In the genomic region with DNA sequence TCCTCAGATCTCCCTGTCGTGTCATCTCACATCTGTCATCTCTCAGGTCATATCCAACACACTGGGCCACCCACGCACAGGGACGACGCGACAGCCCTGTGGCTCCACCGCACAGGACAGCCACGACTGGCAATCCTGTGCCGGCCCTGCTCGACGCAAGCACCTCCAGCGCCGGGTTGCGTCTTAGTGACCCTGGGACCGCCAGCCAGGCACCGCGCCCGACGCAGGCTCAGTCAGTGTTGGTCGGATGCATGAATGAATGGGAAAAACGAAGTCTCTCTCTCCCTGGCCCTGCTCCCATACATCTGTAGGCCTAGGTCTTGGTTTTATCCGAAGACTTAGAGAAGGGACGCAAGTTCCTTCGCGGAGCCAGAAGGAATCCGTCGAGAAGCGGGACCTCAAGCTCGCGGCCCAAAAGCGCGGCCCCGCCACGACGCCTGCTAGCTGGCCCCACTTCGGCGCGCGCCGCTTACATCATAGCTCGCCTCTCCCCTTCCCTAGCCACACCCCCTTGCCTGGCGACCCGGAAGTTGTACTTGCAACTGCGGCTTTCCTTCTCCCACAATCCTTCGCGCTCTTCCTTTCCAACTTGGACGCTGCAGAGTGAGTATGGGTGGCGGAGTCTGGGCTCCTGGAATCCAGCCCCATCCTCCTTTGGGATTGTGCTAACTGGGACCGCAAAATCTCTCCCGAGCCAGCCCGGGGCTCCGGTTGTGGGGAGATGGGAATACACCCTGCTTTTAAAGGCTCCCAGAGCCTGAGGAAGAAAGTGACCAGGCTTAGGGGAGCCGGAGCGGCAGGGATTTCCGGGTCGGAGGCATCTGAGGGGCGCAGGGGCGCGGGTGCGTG, we compare ENCODE assay signal across 1 cellular context.
TF ChIP-seq lines count a peak whose summit lies in the region.

A gene (plus strand): TSS at position 577 of the 849 bp plus-strand sequence. CDS start 413 bp downstream, outside the sequence.

TF ChIP-seq in K562, 482 proteins besides CTCF, POLR2A, EP300 and RAD21 (continued from another document and continues in another):
- TF ChIP-seq ZNF175 (CRISPR knock-in tag; IDR thresholded peaks at IDR 0.05; ENCODE audit: low read depth), result peak; percentile 82; the same call in 1 of the 2 replicates
- peak; percentile 93 for TF ChIP-seq SP1 (CRISPR knock-in tag; IDR thresholded peaks at IDR 0.05)
- no peak for TF ChIP-seq CAMTA2 (CRISPR knock-in tag; conservative IDR thresholded peaks at IDR 0.05)
- TF ChIP-seq MYNN (IDR thresholded peaks at IDR 0.05), result no peak
- no peak for TF ChIP-seq MYNN (CRISPR knock-in tag; IDR thresholded peaks at IDR 0.05)
- TF ChIP-seq ZEB2 (IDR thresholded peaks at IDR 0.05), result no peak
- peak in 1 of 2 experiments; percentile 20; a peak in 2 of 4 replicates for TF ChIP-seq ARNT (IDR thresholded peaks at IDR 0.05)
- peak; percentile 62; the same call in 1 of the 2 replicates for TF ChIP-seq JUN (IDR thresholded peaks at IDR 0.05; ENCODE audit: borderline replicate concordance, low read depth, low read length)
- peak; percentile 100 for TF ChIP-seq JUN (CRISPR knock-in tag; IDR thresholded peaks at IDR 0.05; ENCODE audit: borderline replicate concordance)
- TF ChIP-seq, protein P1, sequence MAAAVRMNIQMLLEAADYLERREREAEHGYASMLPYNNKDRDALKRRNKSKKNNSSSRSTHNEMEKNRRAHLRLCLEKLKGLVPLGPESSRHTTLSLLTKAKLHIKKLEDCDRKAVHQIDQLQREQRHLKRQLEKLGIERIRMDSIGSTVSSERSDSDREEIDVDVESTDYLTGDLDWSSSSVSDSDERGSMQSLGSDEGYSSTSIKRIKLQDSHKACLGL (CRISPR knock-in tag; IDR thresholded peaks at IDR 0.05; ENCODE audit: borderline replicate concordance, poor library complexity, severe bottlenecking), result no peak
- TF ChIP-seq ZNF12 (CRISPR knock-in tag; IDR thresholded peaks at IDR 0.05), result peak; percentile 93
- TF ChIP-seq HNRNPK (IDR thresholded peaks at IDR 0.05; ENCODE audit: low read depth, low read length, poor library complexity, severe bottlenecking), result no peak
- no peak for TF ChIP-seq SRSF9 (IDR thresholded peaks at IDR 0.05; ENCODE audit: borderline replicate concordance, low read depth, low read length)
- no peak for TF ChIP-seq ZNF384 (IDR thresholded peaks at IDR 0.05; ENCODE audit: low read depth, low read length)
- TF ChIP-seq RBM25 (IDR thresholded peaks at IDR 0.05; ENCODE audit: low read depth, low read length, severe bottlenecking), result no peak
- TF ChIP-seq BRD4 (IDR thresholded peaks at IDR 0.05), result peak; percentile 99
- TF ChIP-seq GATA2 (CRISPR knock-in tag; IDR thresholded peaks at IDR 0.05), result peak; percentile 66
- TF ChIP-seq NUFIP1 (IDR thresholded peaks at IDR 0.05; ENCODE audit: partially characterized antibody), result no peak
- TF ChIP-seq NCOA2 (IDR thresholded peaks at IDR 0.05; ENCODE audit: partially characterized antibody in 2 of 2), result no peak
- peak; percentile 42 for TF ChIP-seq HNRNPLL (IDR thresholded peaks at IDR 0.05; ENCODE audit: low read depth, low read length, poor library complexity, severe bottlenecking)
- TF ChIP-seq ZNF41 (CRISPR knock-in tag; conservative IDR thresholded peaks at IDR 0.05), result no peak; the same call in 1 of the 2 replicates
- TF ChIP-seq BCOR (IDR thresholded peaks at IDR 0.05), result no peak
- TF ChIP-seq ZNF764 (CRISPR knock-in tag; IDR thresholded peaks at IDR 0.05; ENCODE audit: low read depth), result no peak
- TF ChIP-seq SLC30A9 (CRISPR knock-in tag; IDR thresholded peaks at IDR 0.05), result no peak
- TF ChIP-seq KLF10 (CRISPR knock-in tag; IDR thresholded peaks at IDR 0.05), result no peak
- TF ChIP-seq, protein P2, sequence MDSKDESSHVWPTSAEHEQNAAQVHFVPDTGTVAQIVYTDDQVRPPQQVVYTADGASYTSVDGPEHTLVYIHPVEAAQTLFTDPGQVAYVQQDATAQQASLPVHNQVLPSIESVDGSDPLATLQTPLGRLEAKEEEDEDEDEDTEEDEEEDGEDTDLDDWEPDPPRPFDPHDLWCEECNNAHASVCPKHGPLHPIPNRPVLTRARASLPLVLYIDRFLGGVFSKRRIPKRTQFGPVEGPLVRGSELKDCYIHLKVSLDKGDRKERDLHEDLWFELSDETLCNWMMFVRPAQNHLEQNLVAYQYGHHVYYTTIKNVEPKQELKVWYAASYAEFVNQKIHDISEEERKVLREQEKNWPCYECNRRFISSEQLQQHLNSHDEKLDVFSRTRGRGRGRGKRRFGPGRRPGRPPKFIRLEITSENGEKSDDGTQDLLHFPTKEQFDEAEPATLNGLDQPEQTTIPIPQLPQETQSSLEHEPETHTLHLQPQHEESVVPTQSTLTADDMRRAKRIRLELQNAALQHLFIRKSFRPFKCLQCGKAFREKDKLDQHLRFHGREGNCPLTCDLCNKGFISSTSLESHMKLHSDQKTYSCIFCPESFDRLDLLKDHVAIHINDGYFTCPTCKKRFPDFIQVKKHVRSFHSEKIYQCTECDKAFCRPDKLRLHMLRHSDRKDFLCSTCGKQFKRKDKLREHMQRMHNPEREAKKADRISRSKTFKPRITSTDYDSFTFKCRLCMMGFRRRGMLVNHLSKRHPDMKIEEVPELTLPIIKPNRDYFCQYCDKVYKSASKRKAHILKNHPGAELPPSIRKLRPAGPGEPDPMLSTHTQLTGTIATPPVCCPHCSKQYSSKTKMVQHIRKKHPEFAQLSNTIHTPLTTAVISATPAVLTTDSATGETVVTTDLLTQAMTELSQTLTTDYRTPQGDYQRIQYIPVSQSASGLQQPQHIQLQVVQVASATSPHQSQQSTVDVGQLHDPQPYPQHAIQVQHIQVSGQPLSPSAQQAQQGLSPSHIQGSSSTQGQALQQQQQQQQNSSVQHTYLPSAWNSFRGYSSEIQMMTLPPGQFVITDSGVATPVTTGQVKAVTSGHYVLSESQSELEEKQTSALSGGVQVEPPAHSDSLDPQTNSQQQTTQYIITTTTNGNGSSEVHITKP (IDR thresholded peaks at IDR 0.05; ENCODE audit: partially characterized antibody), result no peak
- TF ChIP-seq, protein P3, sequence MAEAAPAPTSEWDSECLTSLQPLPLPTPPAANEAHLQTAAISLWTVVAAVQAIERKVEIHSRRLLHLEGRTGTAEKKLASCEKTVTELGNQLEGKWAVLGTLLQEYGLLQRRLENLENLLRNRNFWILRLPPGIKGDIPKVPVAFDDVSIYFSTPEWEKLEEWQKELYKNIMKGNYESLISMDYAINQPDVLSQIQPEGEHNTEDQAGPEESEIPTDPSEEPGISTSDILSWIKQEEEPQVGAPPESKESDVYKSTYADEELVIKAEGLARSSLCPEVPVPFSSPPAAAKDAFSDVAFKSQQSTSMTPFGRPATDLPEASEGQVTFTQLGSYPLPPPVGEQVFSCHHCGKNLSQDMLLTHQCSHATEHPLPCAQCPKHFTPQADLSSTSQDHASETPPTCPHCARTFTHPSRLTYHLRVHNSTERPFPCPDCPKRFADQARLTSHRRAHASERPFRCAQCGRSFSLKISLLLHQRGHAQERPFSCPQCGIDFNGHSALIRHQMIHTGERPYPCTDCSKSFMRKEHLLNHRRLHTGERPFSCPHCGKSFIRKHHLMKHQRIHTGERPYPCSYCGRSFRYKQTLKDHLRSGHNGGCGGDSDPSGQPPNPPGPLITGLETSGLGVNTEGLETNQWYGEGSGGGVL (CRISPR knock-in tag; IDR thresholded peaks at IDR 0.05), result no peak
- TF ChIP-seq SREBF2 (CRISPR knock-in tag; IDR thresholded peaks at IDR 0.05), result 0 out of 2 replicates have a peak, but pooled peaks have one; percentile 73
- no peak for TF ChIP-seq HDGF (IDR thresholded peaks at IDR 0.05)
- no peak for TF ChIP-seq SRSF1 (IDR thresholded peaks at IDR 0.05; ENCODE audit: low read depth, low read length)
- TF ChIP-seq CEBPG (CRISPR knock-in tag; IDR thresholded peaks at IDR 0.05), result peak; percentile 96
- TF ChIP-seq CEBPG (tag; conservative IDR thresholded peaks at IDR 0.05 in 1 of 2, IDR thresholded peaks at IDR 0.05 in 1 of 2), result peak; percentile 71 to 81
- peak; percentile 97 for TF ChIP-seq POLR2G (IDR thresholded peaks at IDR 0.05; ENCODE audit: low read depth, low read length)
- TF ChIP-seq ESRRB (CRISPR knock-in tag; IDR thresholded peaks at IDR 0.05; ENCODE audit: borderline replicate concordance), result no peak
- TF ChIP-seq BCL6 (CRISPR knock-in tag; IDR thresholded peaks at IDR 0.05), result no peak
- TF ChIP-seq NONO (IDR thresholded peaks at IDR 0.05; ENCODE audit: low read depth in 2 of 2, low read length in 1 of 2), result 0 out of 4 replicates have a peak, but pooled peaks of 1 of the 2 experiments have one; percentile 40
- no peak for TF ChIP-seq TEAD2 (tag; IDR thresholded peaks at IDR 0.05)
- TF ChIP-seq, protein P4, sequence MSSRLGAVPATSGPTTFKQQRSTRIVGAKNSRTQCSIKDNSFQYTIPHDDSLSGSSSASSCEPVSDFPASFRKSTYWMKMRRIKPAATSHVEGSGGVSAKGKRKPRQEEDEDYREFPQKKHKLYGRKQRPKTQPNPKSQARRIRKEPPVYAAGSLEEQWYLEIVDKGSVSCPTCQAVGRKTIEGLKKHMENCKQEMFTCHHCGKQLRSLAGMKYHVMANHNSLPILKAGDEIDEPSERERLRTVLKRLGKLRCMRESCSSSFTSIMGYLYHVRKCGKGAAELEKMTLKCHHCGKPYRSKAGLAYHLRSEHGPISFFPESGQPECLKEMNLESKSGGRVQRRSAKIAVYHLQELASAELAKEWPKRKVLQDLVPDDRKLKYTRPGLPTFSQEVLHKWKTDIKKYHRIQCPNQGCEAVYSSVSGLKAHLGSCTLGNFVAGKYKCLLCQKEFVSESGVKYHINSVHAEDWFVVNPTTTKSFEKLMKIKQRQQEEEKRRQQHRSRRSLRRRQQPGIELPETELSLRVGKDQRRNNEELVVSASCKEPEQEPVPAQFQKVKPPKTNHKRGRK (tag; IDR thresholded peaks at IDR 0.05), result no peak
- TF ChIP-seq ELF4 (CRISPR knock-in tag; IDR thresholded peaks at IDR 0.05), result no peak
- peak; percentile 81 to 97; a peak in 2 of 3 replicates for TF ChIP-seq CBX3 (IDR thresholded peaks at IDR 0.05; ENCODE audit: borderline replicate concordance in 1 of 2, low read length in 2 of 2)
- no peak for TF ChIP-seq ZNF696 (CRISPR knock-in tag; conservative IDR thresholded peaks at IDR 0.05)
- TF ChIP-seq, protein P5, sequence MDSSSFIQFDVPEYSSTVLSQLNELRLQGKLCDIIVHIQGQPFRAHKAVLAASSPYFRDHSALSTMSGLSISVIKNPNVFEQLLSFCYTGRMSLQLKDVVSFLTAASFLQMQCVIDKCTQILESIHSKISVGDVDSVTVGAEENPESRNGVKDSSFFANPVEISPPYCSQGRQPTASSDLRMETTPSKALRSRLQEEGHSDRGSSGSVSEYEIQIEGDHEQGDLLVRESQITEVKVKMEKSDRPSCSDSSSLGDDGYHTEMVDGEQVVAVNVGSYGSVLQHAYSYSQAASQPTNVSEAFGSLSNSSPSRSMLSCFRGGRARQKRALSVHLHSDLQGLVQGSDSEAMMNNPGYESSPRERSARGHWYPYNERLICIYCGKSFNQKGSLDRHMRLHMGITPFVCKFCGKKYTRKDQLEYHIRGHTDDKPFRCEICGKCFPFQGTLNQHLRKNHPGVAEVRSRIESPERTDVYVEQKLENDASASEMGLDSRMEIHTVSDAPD (CRISPR knock-in tag; IDR thresholded peaks at IDR 0.05), result no peak
- peak; percentile 41; the same call in 1 of the 2 replicates for TF ChIP-seq ZBTB7A (IDR thresholded peaks at IDR 0.05; ENCODE audit: borderline replicate concordance, control insufficient read depth, low read depth, low read length)
- peak; percentile 99 for TF ChIP-seq ZFX (CRISPR knock-in tag; IDR thresholded peaks at IDR 0.05)
- no peak for TF ChIP-seq SMARCB1 (IDR thresholded peaks at IDR 0.05; ENCODE audit: insufficient read length, low read depth)
- peak; percentile 91 for TF ChIP-seq XRCC5 (IDR thresholded peaks at IDR 0.05; ENCODE audit: low read depth, low read length)
- TF ChIP-seq, protein P6, sequence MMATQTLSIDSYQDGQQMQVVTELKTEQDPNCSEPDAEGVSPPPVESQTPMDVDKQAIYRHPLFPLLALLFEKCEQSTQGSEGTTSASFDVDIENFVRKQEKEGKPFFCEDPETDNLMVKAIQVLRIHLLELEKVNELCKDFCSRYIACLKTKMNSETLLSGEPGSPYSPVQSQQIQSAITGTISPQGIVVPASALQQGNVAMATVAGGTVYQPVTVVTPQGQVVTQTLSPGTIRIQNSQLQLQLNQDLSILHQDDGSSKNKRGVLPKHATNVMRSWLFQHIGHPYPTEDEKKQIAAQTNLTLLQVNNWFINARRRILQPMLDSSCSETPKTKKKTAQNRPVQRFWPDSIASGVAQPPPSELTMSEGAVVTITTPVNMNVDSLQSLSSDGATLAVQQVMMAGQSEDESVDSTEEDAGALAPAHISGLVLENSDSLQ (IDR thresholded peaks at IDR 0.05), result peak; percentile 40; the same call in 1 of the 2 replicates
- no peak for TF ChIP-seq PCBP2 (IDR thresholded peaks at IDR 0.05; ENCODE audit: low read depth, low read length, poor library complexity, severe bottlenecking)
- TF ChIP-seq MTA1 (IDR thresholded peaks at IDR 0.05; ENCODE audit: borderline replicate concordance), result peak; percentile 96
- TF ChIP-seq, protein P7, sequence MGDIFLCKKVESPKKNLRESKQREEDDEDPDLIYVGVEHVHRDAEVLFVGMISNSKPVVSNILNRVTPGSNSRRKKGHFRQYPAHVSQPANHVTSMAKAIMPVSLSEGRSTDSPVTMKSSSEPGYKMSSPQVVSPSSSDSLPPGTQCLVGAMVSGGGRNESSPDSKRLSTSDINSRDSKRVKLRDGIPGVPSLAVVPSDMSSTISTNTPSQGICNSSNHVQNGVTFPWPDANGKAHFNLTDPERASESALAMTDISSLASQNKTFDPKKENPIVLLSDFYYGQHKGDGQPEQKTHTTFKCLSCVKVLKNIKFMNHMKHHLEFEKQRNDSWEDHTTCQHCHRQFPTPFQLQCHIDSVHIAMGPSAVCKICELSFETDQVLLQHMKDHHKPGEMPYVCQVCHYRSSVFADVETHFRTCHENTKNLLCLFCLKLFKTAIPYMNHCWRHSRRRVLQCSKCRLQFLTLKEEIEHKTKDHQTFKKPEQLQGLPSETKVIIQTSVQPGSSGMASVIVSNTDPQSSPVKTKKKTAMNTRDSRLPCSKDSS (IDR thresholded peaks at IDR 0.05; ENCODE audit: low read depth, partially characterized antibody), result no peak
- TF ChIP-seq, protein P8, sequence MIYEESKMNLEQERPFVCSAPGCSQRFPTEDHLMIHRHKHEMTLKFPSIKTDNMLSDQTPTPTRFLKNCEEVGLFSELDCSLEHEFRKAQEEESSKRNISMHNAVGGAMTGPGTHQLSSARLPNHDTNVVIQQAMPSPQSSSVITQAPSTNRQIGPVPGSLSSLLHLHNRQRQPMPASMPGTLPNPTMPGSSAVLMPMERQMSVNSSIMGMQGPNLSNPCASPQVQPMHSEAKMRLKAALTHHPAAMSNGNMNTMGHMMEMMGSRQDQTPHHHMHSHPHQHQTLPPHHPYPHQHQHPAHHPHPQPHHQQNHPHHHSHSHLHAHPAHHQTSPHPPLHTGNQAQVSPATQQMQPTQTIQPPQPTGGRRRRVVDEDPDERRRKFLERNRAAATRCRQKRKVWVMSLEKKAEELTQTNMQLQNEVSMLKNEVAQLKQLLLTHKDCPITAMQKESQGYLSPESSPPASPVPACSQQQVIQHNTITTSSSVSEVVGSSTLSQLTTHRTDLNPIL (CRISPR knock-in tag; IDR thresholded peaks at IDR 0.05), result no peak
- TF ChIP-seq HDAC1 (IDR thresholded peaks at IDR 0.05), result peak in 1 of 2 experiments; percentile 71; a peak in 2 of 4 replicates
